Comparison of ENCODE assay signal across 25 cellular contexts in the genomic region with DNA sequence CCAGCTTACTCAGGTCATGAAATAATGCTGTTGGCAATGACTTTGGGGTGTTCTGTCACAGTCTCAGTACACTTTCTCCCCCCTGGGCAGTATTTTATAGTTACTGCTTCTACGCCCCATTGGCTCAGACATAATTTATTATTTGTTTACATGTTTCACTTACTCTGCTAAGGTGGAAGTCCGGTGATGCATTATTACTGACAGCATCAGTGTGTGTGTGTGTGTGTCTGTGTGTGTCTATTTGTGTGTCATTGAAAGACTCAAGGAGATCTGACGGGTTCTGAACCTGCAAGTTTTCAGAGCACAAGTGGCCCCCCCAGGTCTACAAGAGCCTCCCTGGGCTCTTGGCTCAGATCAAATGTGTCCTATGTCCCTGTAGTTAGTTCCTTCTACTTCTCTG.
"Had no signal": no experiment of that assay in that cellular context is flagged by ENCODE, and none has a peak within 500 bp of the region (broad histone marks: within the 10 kb centered on the region; RNA-seq: fewer than 3 reads in every experiment).

No MANE protein-coding gene starts in this region.

- DNase-seq: activated CD4-positive, alpha-beta T cell treated with anti-CD3 and anti-CD28 coated beads, Interleukin-2, amount 10 ng/mL, durations not matched to agents 7 days and 5 days; activated CD4-positive, CD25-positive, alpha-beta regulatory T cell treated with anti-CD3 and anti-CD28 coated beads, Interleukin-2, amount 50 U/mL, for 72 hours; activated CD8-positive, alpha-beta T cell treated with anti-CD3 and anti-CD28 coated beads, Interleukin-2, amount 10 ng/mL, durations not matched to agents 7 days and 5 days; activated gamma-delta T cell treated with Interleukin-2 at 50 U/mL for 16 hours; aorta; central memory CD4-positive, alpha-beta T cell; dermis blood vessel endothelial cell; effector CD8-positive, alpha-beta T cell; gastrocnemius medialis; hypothalamus; left cardiac atrium; lower lobe of right lung; naive B cell; occipital lobe; sigmoid colon; stimulated activated CD4-positive, alpha-beta T cell treated with anti-CD3 and anti-CD28 coated beads, Interleukin-15, amount 100 ng/mL, for 24 hours; T-cell; upper lobe of left lung; WERI-Rb-1 had no signal

- H3K27ac ChIP-seq: gastrocnemius medialis, lower lobe of right lung, sigmoid colon, thoracic aorta, upper lobe of left lung, WERI-Rb-1 had no signal

- H3K9me3 Mint-ChIP-seq: stimulated activated memory B cell treated with anti-CD40 and anti-IgM and Interleukin-4, amounts not matched to agents 10 μg/mL and 1 μg/mL and 100 μg/mL, for 72 hours had no signal

- H3K36me3 Mint-ChIP-seq: naive B cell; stimulated activated memory B cell treated with anti-CD40 and anti-IgM and Interleukin-4, amounts not matched to agents 10 μg/mL and 1 μg/mL and 100 μg/mL, for 72 hours had no signal

- H3K4me3 ChIP-seq: gastrocnemius medialis, lower lobe of right lung, sigmoid colon, smooth muscle cell, thoracic aorta, upper lobe of left lung had no signal

- H3K27me3 Mint-ChIP-seq: activated CD4-positive, alpha-beta T cell treated with anti-CD3 and anti-CD28 coated beads, Interleukin-2, amount 10 ng/mL, durations not matched to agents 7 days and 5 days; T-cell had no signal

- H3K4me3 Mint-ChIP-seq: activated CD4-positive, alpha-beta T cell treated with anti-CD3 and anti-CD28 coated beads, Interleukin-2, amount 10 ng/mL, durations not matched to agents 7 days and 5 days; activated CD8-positive, alpha-beta T cell treated with anti-CD3 and anti-CD28 coated beads, Interleukin-2, amount 10 ng/mL, durations not matched to agents 7 days and 5 days; brain; stimulated activated memory B cell treated with anti-CD40 and anti-IgM and Interleukin-4, amounts not matched to agents 10 μg/mL and 1 μg/mL and 100 μg/mL, for 72 hours; T-cell; T-helper 2 cell treated with Interferon-gamma antibody and Interleukin-4, amounts not matched to agents 5 μg/mL and 100 μg/mL, for 36 hours had no signal

- ATAC-seq: activated CD8-positive, alpha-beta T cell treated with anti-CD3 and anti-CD28 coated beads, Interleukin-2, amount 10 ng/mL, durations not matched to agents 7 days and 5 days; activated naive CD4-positive, alpha-beta T cell treated with anti-CD3 and anti-CD28 coated beads, Interleukin-2, amount 50 U/mL, for 72 hours; gastrocnemius medialis; left cardiac atrium; lower lobe of right lung; stimulated activated memory B cell treated with anti-CD40 and anti-IgM and Interleukin-4, amounts not matched to agents 10 μg/mL and 1 μg/mL and 100 μg/mL, for 72 hours; T-cell had no signal

- H3K36me3 ChIP-seq: gastrocnemius medialis, lower lobe of right lung, sigmoid colon, thoracic aorta, upper lobe of left lung, WERI-Rb-1 had no signal

- H3K27ac Mint-ChIP-seq: activated CD4-positive, alpha-beta T cell treated with anti-CD3 and anti-CD28 coated beads, Interleukin-2, amount 10 ng/mL, durations not matched to agents 7 days and 5 days; activated CD8-positive, alpha-beta T cell treated with anti-CD3 and anti-CD28 coated beads, Interleukin-2, amount 10 ng/mL, durations not matched to agents 7 days and 5 days; activated naive CD4-positive, alpha-beta T cell treated with anti-CD3 and anti-CD28 coated beads, Interleukin-2, amount 50 U/mL, for 72 hours; brain; stimulated activated memory B cell treated with anti-CD40 and anti-IgM and Interleukin-4, amounts not matched to agents 10 μg/mL and 1 μg/mL and 100 μg/mL, for 72 hours; T-cell; T-helper 2 cell treated with Interferon-gamma antibody and Interleukin-4, amounts not matched to agents 5 μg/mL and 100 μg/mL, for 36 hours had no signal

- H3K4me2 ChIP-seq: smooth muscle cell had no signal

- H3K9me3 ChIP-seq: gastrocnemius medialis, lower lobe of right lung, sigmoid colon, thoracic aorta, upper lobe of left lung had no signal

- H3K27me3 ChIP-seq: gastrocnemius medialis, upper lobe of left lung had no signal
